Comparison of ENCODE assay signal across 9 cellular contexts in the genomic region with DNA sequence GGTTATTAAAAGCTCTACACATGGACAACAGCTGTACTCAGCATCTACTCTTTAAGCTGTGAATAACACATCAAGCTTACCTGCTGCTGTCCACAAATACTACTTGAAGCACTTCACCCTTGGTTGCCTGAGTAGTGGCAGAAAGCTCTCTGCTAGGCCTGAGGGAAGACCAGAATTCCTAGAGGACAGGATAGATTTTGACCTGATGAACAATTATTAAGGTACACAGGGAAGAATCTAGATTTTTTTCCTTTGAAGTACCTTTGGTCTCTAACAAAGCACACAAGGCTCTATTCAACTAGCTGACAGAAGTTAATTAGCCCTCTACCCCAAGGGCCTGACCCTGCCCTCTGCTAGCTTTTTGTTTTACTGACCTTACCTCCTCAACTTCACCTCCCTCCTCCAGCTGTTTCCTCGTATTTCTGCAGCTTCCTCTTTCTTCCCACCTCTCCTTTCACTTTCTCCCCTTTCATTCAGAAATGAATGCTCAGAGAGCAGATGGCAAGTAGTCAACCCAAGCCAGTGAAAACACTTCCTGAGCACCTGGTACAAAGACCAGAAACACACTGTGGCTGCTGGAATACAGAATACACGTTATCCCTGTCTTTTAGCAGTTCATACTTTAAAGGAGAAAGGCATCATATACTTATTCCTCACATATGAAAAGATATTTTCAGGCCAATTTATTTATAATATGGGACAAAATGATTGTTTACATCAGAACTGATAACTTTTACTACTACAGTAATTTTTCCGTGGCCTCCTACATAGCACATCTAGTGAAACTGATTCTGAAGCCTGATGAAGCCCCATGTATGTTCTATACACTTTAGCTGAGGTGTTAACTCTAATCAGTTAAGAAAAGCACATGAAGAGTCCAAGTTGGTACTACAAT. TPM values are rescaled to one million over a fixed set of nuclear protein-coding genes. Genes with fewer than 3 reads are reported as not detected.
A peak's percentile ranks its signal among the peaks of the same experiment; 100 is the strongest.
DNase-seq lines count a peak whose midpoint lies in the region; ATAC-seq and TF ChIP-seq lines count a peak whose summit lies in the region.
"Had no signal": no experiment of that assay in that cellular context is flagged by ENCODE, and none has a peak within 500 bp of the region (broad histone marks: within the 10 kb centered on the region; RNA-seq: fewer than 3 reads in every experiment).

No MANE protein-coding gene starts in this region.

- peak overlapping the region; percentile 46 for H3K27ac Mint-ChIP-seq in activated CD8-positive, alpha-beta T cell treated with anti-CD3 and anti-CD28 coated beads for 36 hours
- peak overlapping the region in 2 of 3 experiments; percentile 50 to 73 for H3K27ac Mint-ChIP-seq in nephron

- TF ChIP-seq CTCF in GM13976 (IDR thresholded peaks at IDR 0.05; ENCODE audit: borderline replicate concordance, control extremely low read depth, extremely low read depth, insufficient read depth, missing control alignments), result no peak
- no peak for TF ChIP-seq CTCF in activated CD8-positive, alpha-beta T cell treated with anti-CD3 and anti-CD28 coated beads for 36 hours (IDR thresholded peaks at IDR 0.05)
- no peak for TF ChIP-seq CTCF in nephron (IDR thresholded peaks at IDR 0.05; ENCODE audit: unreplicated experiment in 3 of 3)

- ATAC-seq in activated CD8-positive, alpha-beta T cell treated with anti-CD3 and anti-CD28 coated beads for 36 hours, result no peak
- ATAC-seq in GM18909 (IDR thresholded peaks at IDR 0.05; ENCODE audit: poor library complexity, unreplicated experiment), result no peak

- H3K36me3 Mint-ChIP-seq in activated CD8-positive, alpha-beta T cell treated with anti-CD3 and anti-CD28 coated beads for 36 hours (ENCODE audit: low read depth), result peaks cover 22% of the 10 kb centered on the region
- H3K36me3 Mint-ChIP-seq in nephron (ENCODE audit: low read depth), result peaks cover 16% of the 10 kb centered on the region

- intact Hi-C loops in activated CD8-positive, alpha-beta T cell treated with anti-CD3 and anti-CD28 coated beads for 36 hours (cut with micrococcal nuclease), result loop anchor here (10.0 kb wide), 1 partner anchor 121 kb away; no protein-coding TSS in a partner anchor

- H3K27me3 Mint-ChIP-seq in activated CD8-positive, alpha-beta T cell treated with anti-CD3 and anti-CD28 coated beads for 36 hours, result no peaks in the 10 kb centered on the region
- no peaks in the 10 kb centered on the region for H3K27me3 Mint-ChIP-seq in nephron (ENCODE audit: low read depth)

- H3K9me3 Mint-ChIP-seq in activated CD8-positive, alpha-beta T cell treated with anti-CD3 and anti-CD28 coated beads for 36 hours, result no peaks in the 10 kb centered on the region
- H3K9me3 Mint-ChIP-seq in nephron, result no peaks in the 10 kb centered on the region

- peaks cover 73% of the 10 kb centered on the region for H3K4me1 Mint-ChIP-seq in activated CD8-positive, alpha-beta T cell treated with anti-CD3 and anti-CD28 coated beads for 36 hours (ENCODE audit: low read depth)
- H3K4me1 Mint-ChIP-seq in nephron, result peaks cover 60% of the 10 kb centered on the region

- in situ Hi-C loops in GM13976 (cut with MboI; ENCODE audit: low sequenced_read_pairs, unreplicated experiment), result loop anchor here (10.0 kb wide), 1 partner anchor 121 kb away; no protein-coding TSS in a partner anchor

- DNase-seq in GM13976 (ENCODE audit: low spot score) (peak; percentile 33), NCI-H146 (lab: John Stamatoyannopoulos, UW) (peak; percentile 79), DMS114 treated with DMSO at 0.1 percent for 48 hours (lab: John Stamatoyannopoulos, UW; ENCODE audit: unreplicated experiment) (no peak)
- DNase-seq in activated CD8-positive, alpha-beta T cell treated with anti-CD3 and anti-CD28 coated beads for 36 hours, result no peak
- no peak for DNase-seq in activated naive CD4-positive, alpha-beta T cell treated with Interleukin-2 at 50 U/mL for 16 hours
- DNase-seq in activated CD4-positive, alpha-beta T cell treated with anti-CD3 and anti-CD28 coated beads, Interleukin-2, amount 50 U/mL, for 4 hours, result no peak
- DNase-seq: GOT3 had no signal

- no peak overlapping the region for H3K4me3 Mint-ChIP-seq in activated CD8-positive, alpha-beta T cell treated with anti-CD3 and anti-CD28 coated beads for 36 hours
- H3K4me3 Mint-ChIP-seq in nephron, result peak overlapping the region in 1 of 3 experiments; percentile 10

- POLR2A ChIA-PET in activated CD8-positive, alpha-beta T cell treated with anti-CD3 and anti-CD28 coated beads for 36 hours (lab: Charles Lee), result interaction anchor here (0.6 to 12.1 kb wide), 17 partner anchors 9 to 179 kb away, joined by 3 to 230 read pairs (median 3); a partner anchor contains a TSS

- CTCF ChIA-PET in activated CD8-positive, alpha-beta T cell treated with anti-CD3 and anti-CD28 coated beads for 36 hours (lab: Charles Lee), result interaction anchor here (0.8 to 12.2 kb wide), 15 partner anchors 8 to 143 kb away, joined by 3 to 177 read pairs (median 3); a partner anchor contains a TSS

RNA-seq across cellular contexts. Expression of a gene that starts 5.7 kb away (rescaled TPM):
- total RNA-seq in activated CD8-positive, alpha-beta T cell treated with anti-CD3 and anti-CD28 coated beads for 36 hours, result 10 to 100 TPM; 17.9 to 19.6 TPM

RNA-seq across cellular contexts. Expression of a gene that starts 13.3 kb away (rescaled TPM):
- 100 to 1,000 TPM; 333 to 342 TPM for total RNA-seq in activated CD8-positive, alpha-beta T cell treated with anti-CD3 and anti-CD28 coated beads for 36 hours

RNA-seq across cellular contexts. Expression of a gene that starts 38.5 kb away (rescaled TPM):
- total RNA-seq in activated CD8-positive, alpha-beta T cell treated with anti-CD3 and anti-CD28 coated beads for 36 hours, result under 1 TPM; 0.29 to 0.40 TPM

Comparison
In these comparisons a context has a peak if more than half of its experiments do, and no peak if none do; other contexts are left out.
1. DNase-seq: peak in GM13976 (single experiment) and NCI-H146 (single experiment); none in activated CD8-positive, alpha-beta T cell treated with anti-CD3 and anti-CD28 coated beads for 36 hours (single experiment), activated naive CD4-positive, alpha-beta T cell treated with Interleukin-2 at 50 U/mL for 16 hours (single experiment), activated CD4-positive, alpha-beta T cell treated with anti-CD3 and anti-CD28 coated beads, Interleukin-2, amount 50 U/mL, for 4 hours (0 of 2) and DMS114 treated with DMSO at 0.1 percent for 48 hours (single experiment).